In genomic region chr20:63823691-63824311, GRCh38 we compare ENCODE assay signal across 1 cellular context.
TF ChIP-seq lines count a peak whose summit lies in the region.

No MANE protein-coding gene starts in this region.

TF ChIP-seq in HepG2, 621 proteins besides CTCF, POLR2A, EP300 and RAD21 (continues in another document):
- no peak for TF ChIP-seq PLRG1 (conservative IDR thresholded peaks at IDR 0.05)
- TF ChIP-seq DNMT1 (CRISPR knock-in tag; IDR thresholded peaks at IDR 0.05), result no peak
- 0 out of 2 replicates have a peak, but pooled peaks have one; percentile 7 for TF ChIP-seq ETV5 (CRISPR knock-in tag; IDR thresholded peaks at IDR 0.05; ENCODE audit: borderline replicate concordance)
- peak; percentile 64 for TF ChIP-seq GATAD2A (CRISPR knock-in tag; IDR thresholded peaks at IDR 0.05)
- TF ChIP-seq YEATS4 (CRISPR knock-in tag; IDR thresholded peaks at IDR 0.05; ENCODE audit: borderline replicate concordance), result no peak
- TF ChIP-seq TARDBP (CRISPR knock-in tag; IDR thresholded peaks at IDR 0.05), result peak; percentile 63; the same call in 1 of the 2 replicates
- no peak for TF ChIP-seq ZNF34 (CRISPR knock-in tag; IDR thresholded peaks at IDR 0.05; ENCODE audit: borderline replicate concordance)
- no peak for TF ChIP-seq ZNF235 (CRISPR knock-in tag; IDR thresholded peaks at IDR 0.05; ENCODE audit: borderline replicate concordance)
- TF ChIP-seq ZNF530 (CRISPR knock-in tag; IDR thresholded peaks at IDR 0.05; ENCODE audit: low read depth), result no peak
- 0 out of 2 replicates have a peak, but pooled peaks have one; percentile 57 for TF ChIP-seq SSRP1 (CRISPR knock-in tag; IDR thresholded peaks at IDR 0.05)
- TF ChIP-seq NR2C2 (CRISPR knock-in tag; IDR thresholded peaks at IDR 0.05; ENCODE audit: borderline replicate concordance), result peak; percentile 68
- TF ChIP-seq PTBP1 (IDR thresholded peaks at IDR 0.05; ENCODE audit: low read depth, low read length, poor library complexity, severe bottlenecking), result no peak
- TF ChIP-seq TEAD3 (CRISPR knock-in tag; optimal IDR thresholded peaks at IDR 0.05; ENCODE audit: borderline replicate concordance), result peak; percentile 6
- TF ChIP-seq MTA1 (CRISPR knock-in tag; IDR thresholded peaks at IDR 0.05; ENCODE audit: borderline replicate concordance), result 0 out of 2 replicates have a peak, but pooled peaks have one; percentile 11
- TF ChIP-seq ZNF629 (CRISPR knock-in tag; conservative IDR thresholded peaks at IDR 0.05), result no peak
- no peak; the same call in 1 of the 2 replicates for TF ChIP-seq AHDC1 (CRISPR knock-in tag; IDR thresholded peaks at IDR 0.05; ENCODE audit: borderline replicate concordance)
- no peak for TF ChIP-seq ZNF580 (CRISPR knock-in tag; IDR thresholded peaks at IDR 0.05; ENCODE audit: borderline replicate concordance, low read depth)
- no peak for TF ChIP-seq STAG1 (CRISPR knock-in tag; IDR thresholded peaks at IDR 0.05)
- TF ChIP-seq NR2F6 (IDR thresholded peaks at IDR 0.05), result peak; percentile 78
- TF ChIP-seq NR2F6 (CRISPR knock-in tag; IDR thresholded peaks at IDR 0.05), result peak; percentile 50; the same call in 1 of the 2 replicates
- 0 out of 2 replicates have a peak, but pooled peaks have one; percentile 21 for TF ChIP-seq GFI1 (CRISPR knock-in tag; IDR thresholded peaks at IDR 0.05; ENCODE audit: borderline replicate concordance)
- TF ChIP-seq SOX6 (IDR thresholded peaks at IDR 0.05), result no peak
- peak; percentile 43 for TF ChIP-seq SOX6 (CRISPR knock-in tag; IDR thresholded peaks at IDR 0.05)
- peak; percentile 70 for TF ChIP-seq PHF21A (CRISPR knock-in tag; IDR thresholded peaks at IDR 0.05)
- TF ChIP-seq SYNCRIP (IDR thresholded peaks at IDR 0.05; ENCODE audit: insufficient read depth, low read depth, low read length), result no peak
- no peak for TF ChIP-seq HMG20A (CRISPR knock-in tag; IDR thresholded peaks at IDR 0.05; ENCODE audit: borderline replicate concordance)
- TF ChIP-seq FOXC1 (CRISPR knock-in tag; IDR thresholded peaks at IDR 0.05; ENCODE audit: borderline replicate concordance), result peak; percentile 49; the same call in 1 of the 2 replicates
- no peak for TF ChIP-seq AFF4 (CRISPR knock-in tag; IDR thresholded peaks at IDR 0.05)
- no peak for TF ChIP-seq POLR2AphosphoS5 (IDR thresholded peaks at IDR 0.05; ENCODE audit: low read depth, low read length)
- no peak for TF ChIP-seq ATF5 (CRISPR knock-in tag; IDR thresholded peaks at IDR 0.05; ENCODE audit: low read depth)
- peak; percentile 96 for TF ChIP-seq ZNF646 (CRISPR knock-in tag; IDR thresholded peaks at IDR 0.05)
- no peak for TF ChIP-seq GRHL1 (CRISPR knock-in tag; conservative IDR thresholded peaks at IDR 0.05)
- TF ChIP-seq NKX3-1 (CRISPR knock-in tag; IDR thresholded peaks at IDR 0.05), result no peak
- TF ChIP-seq RXRB (CRISPR knock-in tag; IDR thresholded peaks at IDR 0.05; ENCODE audit: borderline replicate concordance), result 0 out of 2 replicates have a peak, but pooled peaks have one; percentile 34
- no peak for TF ChIP-seq NFE2L1 (CRISPR knock-in tag; IDR thresholded peaks at IDR 0.05; ENCODE audit: borderline replicate concordance)
- peak; percentile 27; the same call in 1 of the 2 replicates for TF ChIP-seq DPF2 (CRISPR knock-in tag; IDR thresholded peaks at IDR 0.05; ENCODE audit: borderline replicate concordance, low read depth)
- TF ChIP-seq KDM2A (CRISPR knock-in tag; IDR thresholded peaks at IDR 0.05; ENCODE audit: borderline replicate concordance, low read depth), result no peak
- TF ChIP-seq MAFK (conservative IDR thresholded peaks at IDR 0.05 in 1 of 2, IDR thresholded peaks at IDR 0.05 in 1 of 2; ENCODE audit: low read length in 2 of 2), result no peak
- TF ChIP-seq CERS6 (CRISPR knock-in tag; IDR thresholded peaks at IDR 0.05), result no peak
- TF ChIP-seq FOXM1 (CRISPR knock-in tag; IDR thresholded peaks at IDR 0.05), result no peak
